13 cellular contexts compared by ENCODE assay signal in the genomic region with DNA sequence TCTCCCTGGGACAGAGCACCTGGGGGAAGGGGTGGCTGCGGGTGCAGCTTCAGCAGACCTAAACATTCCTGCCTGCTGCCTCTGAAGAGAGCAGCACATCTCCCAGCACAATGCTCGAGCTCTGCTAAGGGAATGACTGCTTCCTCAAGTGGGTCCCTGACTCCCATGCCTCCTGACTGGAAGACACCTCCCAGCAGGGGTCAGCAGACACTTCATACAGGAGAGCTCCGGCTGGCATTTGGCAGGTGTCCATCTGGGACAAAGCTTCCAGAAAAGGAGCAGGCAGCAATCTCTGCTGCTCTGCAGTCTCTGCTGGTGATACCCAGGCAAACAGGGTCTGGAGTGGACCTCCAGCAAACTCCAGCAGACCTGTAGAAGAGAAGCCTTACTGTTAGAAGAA.
A peak's percentile ranks its signal among the peaks of the same experiment; 100 is the strongest.
DNase-seq lines count a peak whose midpoint lies in the region; TF ChIP-seq lines count a peak whose summit lies in the region.
"Had no signal": no experiment of that assay in that cellular context is flagged by ENCODE, and none has a peak within 500 bp of the region (broad histone marks: within the 10 kb centered on the region; RNA-seq: fewer than 3 reads in every experiment).

No MANE protein-coding gene starts in this region.

- no peaks in the 10 kb centered on the region for H3K4me1 Mint-ChIP-seq in HFFc6 (ENCODE audit: low read depth)

- POLR2A ChIA-PET in A673 (lab: Charles Lee; ENCODE audit: low non-redundant PET): no interaction called here

- H3K36me3 ChIP-seq in A673 (ENCODE audit: insufficient read depth, low read length, poor library complexity, severe bottlenecking) (no peaks in the 10 kb centered on the region), hepatocyte (replicated peaks; ENCODE audit: insufficient read depth, low read depth) (no peaks in the 10 kb centered on the region)
- H3K36me3 ChIP-seq: esophagus muscularis mucosa, lower lobe of right lung had no signal

- H3K36me3 Mint-ChIP-seq in HFFc6 (ENCODE audit: low read depth): peaks cover 6% of the 10 kb centered on the region; the same call in 1 of the 2 replicates

- 74% methylated on average over 3 of the region's 3 CpGs for WGBS in hepatocyte (ENCODE audit: low lambda C conversion rate, missing lambda C conversion rate)
- 73 to 76% methylated on average over 2 to 3 of the region's 3 CpGs for WGBS in lower leg skin, 2 donors

- peak; percentile 15 for DNase-seq in A673 (ENCODE audit: low spot score)
- peak; percentile 41 for DNase-seq in COR-L47 (lab: John Stamatoyannopoulos, UW)
- peak; percentile 57 for DNase-seq in NCI-H69 (lab: John Stamatoyannopoulos, UW)
- DNase-seq in hepatocyte (ENCODE audit: low spot score): peak; percentile 8
- DNase-seq in LoVo (ENCODE audit: low spot score): no peak
- DNase-seq in SW 1271 (lab: John Stamatoyannopoulos, UW): no peak
- no peak for DNase-seq in lower leg skin (ENCODE audit: low spot score in 2 of 2)
- DNase-seq in HFFc6: no peak
- DNase-seq: activated CD4-positive, alpha-beta T cell treated with anti-CD3 and anti-CD28 coated beads, Interleukin-2, amount 50 U/mL, for 4 hours; lower lobe of right lung; NCI-H1694 had no signal

- H3K27ac ChIP-seq in A673 (ENCODE audit: low read depth, low read length, poor library complexity, severe bottlenecking): no peak overlapping the region
- H3K27ac ChIP-seq in hepatocyte: no peak overlapping the region
- H3K27ac ChIP-seq: coronary artery, esophagus muscularis mucosa, lower lobe of right lung had no signal

- no peaks in the 10 kb centered on the region for H3K27me3 Mint-ChIP-seq in HFFc6 (ENCODE audit: insufficient read depth)

- no peak overlapping the region for H3K4me2 ChIP-seq in hepatocyte

- H3K4me3 ChIP-seq in A673 (ENCODE audit: low read depth, low read length, poor library complexity, severe bottlenecking) (no peak overlapping the region), hepatocyte (no peak overlapping the region), lower leg skin (ENCODE audit: low read depth, poor library complexity, severe bottlenecking) (no peak overlapping the region)
- H3K4me3 ChIP-seq: coronary artery, esophagus muscularis mucosa, lower lobe of right lung had no signal

- H3K27me3 ChIP-seq in A673 (replicated peaks; ENCODE audit: insufficient read depth, low read depth, low read length, poor library complexity) (peaks cover 4% of the 10 kb centered on the region), hepatocyte (no peaks in the 10 kb centered on the region)
- H3K27me3 ChIP-seq: esophagus muscularis mucosa had no signal

- no peaks in the 10 kb centered on the region for H3K79me2 ChIP-seq in hepatocyte

- intact Hi-C loops in A673 (cut with micrococcal nuclease; ENCODE audit: unreplicated experiment): no loop called here
- intact Hi-C loops in lower leg skin (cut with DNase I; ENCODE audit: low total_unique reads): no loop called here

- H3K4me1 ChIP-seq in A673 (ENCODE audit: insufficient read depth, low read length, poor library complexity, severe bottlenecking) (no peaks in the 10 kb centered on the region), hepatocyte (ENCODE audit: insufficient read depth) (no peaks in the 10 kb centered on the region)
- H3K4me1 ChIP-seq: esophagus muscularis mucosa, lower lobe of right lung had no signal

- H2AFZ ChIP-seq in hepatocyte: no peak overlapping the region

- H3K9me2 ChIP-seq in hepatocyte (replicated peaks; ENCODE audit: insufficient read depth): no peaks in the 10 kb centered on the region

- H3K9me3 ChIP-seq in A673 (ENCODE audit: low read depth, low read length, poor library complexity, severe bottlenecking) (no peaks in the 10 kb centered on the region), hepatocyte (ENCODE audit: low read depth) (no peaks in the 10 kb centered on the region)
- H3K9me3 ChIP-seq: esophagus muscularis mucosa, lower lobe of right lung had no signal

- no peak overlapping the region for H3K4me3 Mint-ChIP-seq in HFFc6

- H4K20me1 ChIP-seq in hepatocyte (ENCODE audit: insufficient read depth, poor library complexity, severe bottlenecking): no peaks in the 10 kb centered on the region

- peaks cover 45% of the 10 kb centered on the region for H3K9me3 Mint-ChIP-seq in HFFc6

- H3K27ac Mint-ChIP-seq in HFFc6: no peak overlapping the region

- no TSS peak for BruUV-seq in A673 (replicated peaks; lab: Mats Ljungman, UMichigan)

- TF ChIP-seq POLR2A in lower leg skin (IDR thresholded peaks at IDR 0.05): no peak

- CTCF ChIA-PET in A673 (lab: Charles Lee): no interaction called here

- TF ChIP-seq CTCF in A673 (conservative IDR thresholded peaks at IDR 0.05; ENCODE audit: low read depth, low read length) (no peak), hepatocyte (IDR thresholded peaks at IDR 0.05; ENCODE audit: poor library complexity) (no peak), lower leg skin (IDR thresholded peaks at IDR 0.05) (no peak), HFFc6 (IDR thresholded peaks at IDR 0.05) (no peak)

Comparison
In these comparisons a context has a peak if more than half of its experiments do, and no peak if none do; other contexts are left out.
1. DNase-seq: peak in A673 (single experiment), COR-L47 (single experiment), NCI-H69 (single experiment) and hepatocyte (single experiment); none in LoVo (single experiment), SW 1271 (0 of 2), lower leg skin (0 of 2) and HFFc6 (single experiment).